In the genomic region with DNA sequence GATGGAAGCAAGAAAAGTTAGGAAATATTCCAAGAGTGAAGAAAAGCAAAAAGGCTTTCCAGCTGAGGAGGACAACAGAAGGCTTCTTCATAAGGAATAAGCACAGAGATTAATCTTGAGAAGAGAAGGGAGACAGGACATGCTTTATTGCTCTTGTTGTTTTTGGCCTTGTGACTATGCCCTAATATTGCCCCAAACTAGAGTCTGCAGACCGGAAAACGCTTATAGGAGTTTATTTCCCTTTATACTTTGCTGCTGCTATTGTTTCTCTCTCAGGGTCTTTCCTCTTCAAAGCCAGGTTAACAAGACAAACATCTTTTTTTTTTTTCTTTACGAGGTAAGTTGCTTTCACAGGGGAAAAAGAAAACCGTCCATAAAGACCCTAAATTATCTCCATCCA, we compare ENCODE assay signal across 30 cellular contexts.
"Had no signal": no experiment of that assay in that cellular context is flagged by ENCODE, and none has a peak within 500 bp of the region (broad histone marks: within the 10 kb centered on the region; RNA-seq: fewer than 3 reads in every experiment).

No MANE protein-coding gene starts in this region.

- H3K9me3 ChIP-seq: SJCRH30, SK-N-SH had no signal

- H3K9ac ChIP-seq: SK-N-SH had no signal

- H3K27ac Mint-ChIP-seq: activated CD4-positive, alpha-beta T cell treated with anti-CD3 and anti-CD28 coated beads, Interleukin-2, amount 10 ng/mL, durations not matched to agents 7 days and 5 days; activated CD8-positive, alpha-beta T cell treated with anti-CD3 and anti-CD28 coated beads, Interleukin-2, amount 10 ng/mL, durations not matched to agents 7 days and 5 days; activated naive CD4-positive, alpha-beta T cell treated with anti-CD3 and anti-CD28 coated beads for 36 hours; activated naive CD4-positive, alpha-beta T cell treated with anti-CD3 and anti-CD28 coated beads, Interleukin-2, amount 50 U/mL, for 72 hours; activated T-cell treated with anti-CD3 and anti-CD28 coated beads, Interleukin-2, amount 50 U/mL, for 24 hours; activated T-helper 1 cell treated with anti-CD3 and anti-CD28 coated beads, Interleukin-12 subunit alpha, Interleukin-12 subunit beta, Interleukin-2, Interleukin-4 antibody, amounts not matched to agents 30 ng/mL and 10 ng/mL and 1 ng/mL, durations not matched to agents 14 hours and 24 hours and 36 hours had no signal

- H3K4me3 ChIP-seq: adrenal gland, body of pancreas, breast epithelium, SJCRH30 had no signal

- H3K27me3 Mint-ChIP-seq: activated T-cell treated with anti-CD3 and anti-CD28 coated beads, Interleukin-2, amount 50 U/mL, for 24 hours; IgD-negative memory B cell had no signal

- H3K27ac ChIP-seq: adrenal gland, body of pancreas, breast epithelium, SJCRH30, WERI-Rb-1 had no signal

- H3K4me2 ChIP-seq: SK-N-SH had no signal

- DNase-seq: activated CD4-positive, alpha-beta T cell treated with anti-CD3 and anti-CD28 coated beads, Interleukin-2, amount 10 ng/mL, durations not matched to agents 7 days and 5 days; activated CD4-positive, alpha-beta T cell treated with anti-CD3 and anti-CD28 coated beads, Interleukin-2, amount 50 U/mL, for 48 hours; activated CD8-positive, alpha-beta T cell treated with anti-CD3 and anti-CD28 coated beads, Interleukin-2, amount 10 ng/mL, durations not matched to agents 7 days and 5 days; activated gamma-delta T cell treated with Interleukin-2 at 50 U/mL for 16 hours; activated naive CD4-positive, alpha-beta T cell treated with anti-CD3 and anti-CD28 coated beads for 36 hours; activated T-cell treated with anti-CD3 and anti-CD28 coated beads, Interleukin-2, amount 50 U/mL, for 24 hours; adrenal gland; body of pancreas; Karpas-422; KBM-7; NCI-H1048; NCI-H1105 treated with DMSO at 0.1 percent for 48 hours; NCI-H1436; NCI-H1694; NCI-H1930; NCI-H2081 treated with DMSO at 0.1 percent for 48 hours; NCI-H345; NCI-H524 treated with DMSO at 0.1 percent for 48 hours; SHP77; SJCRH30; SK-N-SH; SW 1271; T1000; WERI-Rb-1 had no signal

- H3K4me3 Mint-ChIP-seq: activated CD4-positive, alpha-beta T cell treated with anti-CD3 and anti-CD28 coated beads, Interleukin-2, amount 10 ng/mL, durations not matched to agents 7 days and 5 days; activated CD8-positive, alpha-beta T cell treated with anti-CD3 and anti-CD28 coated beads, Interleukin-2, amount 10 ng/mL, durations not matched to agents 7 days and 5 days; activated naive CD4-positive, alpha-beta T cell treated with anti-CD3 and anti-CD28 coated beads for 36 hours; activated T-cell treated with anti-CD3 and anti-CD28 coated beads, Interleukin-2, amount 50 U/mL, for 24 hours; activated T-helper 1 cell treated with anti-CD3 and anti-CD28 coated beads, Interleukin-12 subunit alpha, Interleukin-12 subunit beta, Interleukin-2, Interleukin-4 antibody, amounts not matched to agents 30 ng/mL and 10 ng/mL and 1 ng/mL, durations not matched to agents 14 hours and 24 hours and 36 hours; IgD-negative memory B cell had no signal

- H3K9me2 ChIP-seq: SK-N-SH had no signal

- H3K36me3 ChIP-seq: adrenal gland, breast epithelium, SJCRH30, WERI-Rb-1 had no signal

- H3K27me3 ChIP-seq: adrenal gland, body of pancreas, breast epithelium, SJCRH30 had no signal

- H3K4me1 Mint-ChIP-seq: IgD-negative memory B cell had no signal

- H3K4me1 ChIP-seq: body of pancreas, breast epithelium, SJCRH30 had no signal

- ATAC-seq: activated CD8-positive, alpha-beta T cell treated with anti-CD3 and anti-CD28 coated beads, Interleukin-2, amount 10 ng/mL, durations not matched to agents 7 days and 5 days; activated naive CD4-positive, alpha-beta T cell treated with anti-CD3 and anti-CD28 coated beads, Interleukin-2, amount 50 U/mL, for 72 hours; body of pancreas; Panc1 had no signal

- FAIRE-seq: astrocyte had no signal
